In the genomic region with DNA sequence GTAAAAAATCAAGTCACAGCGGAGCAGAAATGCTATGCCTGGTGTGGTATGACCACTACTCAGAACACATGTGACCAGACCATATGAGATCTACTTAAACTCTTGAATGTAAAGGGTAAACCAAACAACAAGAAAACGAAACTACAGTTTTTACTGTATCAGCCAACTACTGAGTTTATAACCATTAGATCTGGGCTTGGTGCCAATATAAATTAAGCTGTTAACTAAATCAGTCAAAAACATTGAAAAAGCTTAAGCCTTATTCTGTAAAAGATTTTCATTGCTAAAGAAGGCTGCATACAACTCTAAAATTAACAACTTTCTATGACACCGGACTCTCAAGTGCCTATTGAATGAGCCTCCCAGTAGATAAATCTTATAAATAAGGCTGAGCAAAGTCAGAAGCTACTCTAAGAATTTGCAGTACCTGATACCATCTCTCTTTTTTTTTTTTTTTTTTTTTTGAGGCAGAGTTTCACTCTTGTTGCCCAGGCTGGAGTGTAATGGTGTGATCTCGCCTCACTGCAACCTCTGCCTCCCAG, we compare ENCODE assay signal across 8 cellular contexts. TPM values are rescaled to one million over a fixed set of nuclear protein-coding genes. Genes with fewer than 3 reads are reported as not detected.
DNase-seq lines count a peak whose midpoint lies in the region; ATAC-seq and TF ChIP-seq lines count a peak whose summit lies in the region.

No MANE protein-coding gene starts in this region.

- H3K79me2 ChIP-seq in OCI-LY7 (ENCODE audit: insufficient read depth, low read depth, low read length), result peaks cover 75% of the 10 kb centered on the region
- H3K79me2 ChIP-seq in fibroblast of lung (ENCODE audit: control insufficient read depth, insufficient read depth, low read length), result peaks cover 32% of the 10 kb centered on the region

- H3K27ac ChIP-seq in OCI-LY7 (ENCODE audit: low read depth, low read length, poor library complexity, severe bottlenecking), result no peak overlapping the region
- peak overlapping the region; percentile 58 for H3K27ac ChIP-seq in fibroblast of lung (ENCODE audit: insufficient read depth, low read length)
- peak overlapping the region in 2 of 4 donors; percentile 20 to 33 for H3K27ac ChIP-seq in tibial nerve

- peak overlapping the region; percentile 20 for H3K9ac ChIP-seq in fibroblast of lung (ENCODE audit: insufficient read depth, low read length)

- peaks cover 38% of the 10 kb centered on the region for H3K4me1 Mint-ChIP-seq in stimulated activated naive CD8-positive, alpha-beta T cell treated with anti-CD3 and anti-CD28 coated beads, Interleukin-15, amount 100 ng/mL, for 72 hours

- peak overlapping the region; percentile 2; the same call in 1 of the 2 replicates for H3K4me2 ChIP-seq in OCI-LY7 (ENCODE audit: low read length)
- H3K4me2 ChIP-seq in fibroblast of lung (ENCODE audit: extremely low read depth, insufficient read depth, low read length), result peak overlapping the region; percentile 89

- H4K20me1 ChIP-seq in OCI-LY7 (ENCODE audit: insufficient read depth, low read length), result no peaks in the 10 kb centered on the region
- no peaks in the 10 kb centered on the region for H4K20me1 ChIP-seq in fibroblast of lung (ENCODE audit: control insufficient read depth, extremely low read depth, insufficient read depth, low read length)

- H3K9me2 ChIP-seq in OCI-LY7 (ENCODE audit: insufficient read depth, low read length), result no peaks in the 10 kb centered on the region

- BruUV-seq in OCI-LY7 (replicated peaks; lab: Mats Ljungman, UMichigan), result no TSS peak

- intact Hi-C loops in OCI-LY7 (cut with micrococcal nuclease; ENCODE audit: unreplicated experiment), result no loop called here

- TF ChIP-seq EP300 in tibial nerve (IDR thresholded peaks at IDR 0.05), result no peak

- peak overlapping the region; percentile 89 to 94 for H3K27ac Mint-ChIP-seq in stimulated activated naive CD8-positive, alpha-beta T cell treated with anti-CD3 and anti-CD28 coated beads, Interleukin-15, amount 100 ng/mL, for 72 hours

- no peaks in the 10 kb centered on the region for H3K27me3 ChIP-seq in fibroblast of lung (ENCODE audit: control insufficient read depth, insufficient read depth, low read length)
- no peaks in the 10 kb centered on the region for H3K27me3 ChIP-seq in tibial nerve

- H2AFZ ChIP-seq in OCI-LY7 (ENCODE audit: low read length) (no peak overlapping the region), fibroblast of lung (ENCODE audit: low read length) (no peak overlapping the region)

- no peaks in the 10 kb centered on the region for H3K27me3 Mint-ChIP-seq in stimulated activated naive CD8-positive, alpha-beta T cell treated with anti-CD3 and anti-CD28 coated beads, Interleukin-15, amount 100 ng/mL, for 72 hours

- WGBS in tibial nerve, 2 donors, result 15 to 22% methylated on average over 4 of the region's 4 CpGs

- TF ChIP-seq CTCF in OCI-LY7 (conservative IDR thresholded peaks at IDR 0.05; ENCODE audit: low read length), result no peak
- no peak for TF ChIP-seq CTCF in fibroblast of lung (conservative IDR thresholded peaks at IDR 0.05 in 1 of 2, IDR thresholded peaks at IDR 0.05 in 1 of 2; ENCODE audit: low read depth in 1 of 2, low read length in 2 of 2)
- no peak for TF ChIP-seq CTCF in tibial nerve (IDR thresholded peaks at IDR 0.05)

- TF ChIP-seq POLR2A in tibial nerve (IDR thresholded peaks at IDR 0.05), result no peak

- DNase-seq in CD1c-positive myeloid dendritic cell (ENCODE audit: extremely low spot score) (peak; percentile 20), OCI-LY7 (ENCODE audit: low spot score) (no peak), fibroblast of lung (ENCODE audit: low read depth in 2 of 2) (peak; percentile 76 to 90), GM03348 (ENCODE audit: low spot score) (no peak), tibial nerve (ENCODE audit: low spot score in 2 of 2) (no peak)
- peak; percentile 15 to 26 for DNase-seq in stimulated activated naive CD8-positive, alpha-beta T cell treated with anti-CD3 and anti-CD28 coated beads, Interleukin-15, amount 100 ng/mL, for 72 hours

- H3K4me3 ChIP-seq in OCI-LY7 (ENCODE audit: low read depth, low read length, poor library complexity, severe bottlenecking), result no peak overlapping the region
- H3K4me3 ChIP-seq in fibroblast of lung (replicated peaks in 1 of 4; ENCODE audit: control extremely low read depth in 1 of 4, insufficient read depth in 1 of 4, low read depth in 3 of 4, low read length in 4 of 4), result peak overlapping the region; percentile 35 to 67 (median 38)
- H3K4me3 ChIP-seq in tibial nerve, result peak overlapping the region in 1 of 4 donors; percentile 11

- no peaks in the 10 kb centered on the region for H3K9me3 Mint-ChIP-seq in stimulated activated naive CD8-positive, alpha-beta T cell treated with anti-CD3 and anti-CD28 coated beads, Interleukin-15, amount 100 ng/mL, for 72 hours

- H3K4me3 Mint-ChIP-seq in stimulated activated naive CD8-positive, alpha-beta T cell treated with anti-CD3 and anti-CD28 coated beads, Interleukin-15, amount 100 ng/mL, for 72 hours, result peak overlapping the region; percentile 58 to 62

- POLR2A ChIA-PET in OCI-LY7 (lab: Charles Lee), result interaction anchor here (0.7 to 1.4 kb wide), 10 partner anchors 9 to 1023 kb away, joined by 3 to 8 read pairs (median 4); no protein-coding TSS in a partner anchor

- H3K4me1 ChIP-seq in OCI-LY7 (ENCODE audit: insufficient read depth, low read length, poor library complexity, severe bottlenecking), result peaks cover 10% of the 10 kb centered on the region
- peaks cover 4% of the 10 kb centered on the region for H3K4me1 ChIP-seq in fibroblast of lung (ENCODE audit: control insufficient read depth, extremely low read depth, insufficient read depth, low read length)
- H3K4me1 ChIP-seq in tibial nerve, result peaks cover 0 to 59% (median 15%) of the 10 kb centered on the region in 4 donors

- no peaks in the 10 kb centered on the region for H3K9me3 ChIP-seq in OCI-LY7 (ENCODE audit: low read length)
- H3K9me3 ChIP-seq in fibroblast of lung (ENCODE audit: control insufficient read depth, insufficient read depth, low read depth, low read length), result no peaks in the 10 kb centered on the region
- H3K9me3 ChIP-seq in tibial nerve, result no peaks in the 10 kb centered on the region

- peaks cover 35% of the 10 kb centered on the region for H3K36me3 ChIP-seq in OCI-LY7 (ENCODE audit: insufficient read depth, low read length)
- H3K36me3 ChIP-seq in fibroblast of lung (ENCODE audit: control insufficient read depth, insufficient read depth, low read length), result no peaks in the 10 kb centered on the region
- H3K36me3 ChIP-seq in tibial nerve, result peaks cover 0 to 20% (median 0%) of the 10 kb centered on the region in 3 donors

- peak; percentile 95 for ATAC-seq in GM18907 (IDR thresholded peaks at IDR 0.05; ENCODE audit: unreplicated experiment)
- ATAC-seq in HG03066 (IDR thresholded peaks at IDR 0.05; ENCODE audit: low read depth, unreplicated experiment), result peak; percentile 97
- peak; percentile 99 for ATAC-seq in stimulated activated naive CD8-positive, alpha-beta T cell treated with anti-CD3 and anti-CD28 coated beads, Interleukin-15, amount 100 ng/mL, for 72 hours

- CTCF ChIA-PET in OCI-LY7 (lab: Charles Lee; ENCODE audit: unreplicated experiment), result no interaction called here

RNA-seq across cellular contexts. Expression of a gene that starts 35.4 kb away (rescaled TPM):
- 14.7 and 19.6 TPM in 2 replicates for total RNA-seq in OCI-LY7 (2014; rRNA removed; shearing (Covaris generic))
- total RNA-seq in OCI-LY7 (2022) (36.8 and 45.1 TPM in 2 replicates), fibroblast of lung (16.9 and 22.8 TPM in 2 replicates), tibial nerve (10 to 100 TPM; 25.5 to 45.2 (median 29.7) TPM)
- polyA plus RNA-seq in fibroblast of lung, result 23.7 and 25.9 TPM in 2 replicates
- 15.8 and 18.0 TPM in 2 replicates for polyA plus RNA-seq in fibroblast of lung (2012)
- 11.2 and 29.7 TPM in 2 replicates for polyA minus RNA-seq in fibroblast of lung (ENCODE audit: low replicate concordance)

Comparison
In these comparisons a context has a peak if more than half of its experiments do, and no peak if none do; other contexts are left out.
1. DNase-seq: peak in CD1c-positive myeloid dendritic cell (single experiment), fibroblast of lung (2 of 2) and stimulated activated naive CD8-positive, alpha-beta T cell treated with anti-CD3 and anti-CD28 coated beads, Interleukin-15, amount 100 ng/mL, for 72 hours (2 of 2); none in OCI-LY7 (single experiment), GM03348 (single experiment) and tibial nerve (0 of 2).
2. Peak in every context shown above with its lines, with median percentiles within 50 percentile points of each other: ATAC-seq.